1 cellular context compared by ENCODE assay signal in genomic region chr17:32444301-32445074, GRCh38.
A peak's percentile ranks its signal among the peaks of the same experiment; 100 is the strongest.
TF ChIP-seq lines count a peak whose summit lies in the region.

PSMD11 (plus strand) TSS chr17:32444510; CDS start chr17:32444524, 14 bp downstream.

TF ChIP-seq in GM12878, 131 proteins besides CTCF, POLR2A, EP300 and RAD21 (continued from another document and continues in another):
- TF ChIP-seq, protein P1, sequence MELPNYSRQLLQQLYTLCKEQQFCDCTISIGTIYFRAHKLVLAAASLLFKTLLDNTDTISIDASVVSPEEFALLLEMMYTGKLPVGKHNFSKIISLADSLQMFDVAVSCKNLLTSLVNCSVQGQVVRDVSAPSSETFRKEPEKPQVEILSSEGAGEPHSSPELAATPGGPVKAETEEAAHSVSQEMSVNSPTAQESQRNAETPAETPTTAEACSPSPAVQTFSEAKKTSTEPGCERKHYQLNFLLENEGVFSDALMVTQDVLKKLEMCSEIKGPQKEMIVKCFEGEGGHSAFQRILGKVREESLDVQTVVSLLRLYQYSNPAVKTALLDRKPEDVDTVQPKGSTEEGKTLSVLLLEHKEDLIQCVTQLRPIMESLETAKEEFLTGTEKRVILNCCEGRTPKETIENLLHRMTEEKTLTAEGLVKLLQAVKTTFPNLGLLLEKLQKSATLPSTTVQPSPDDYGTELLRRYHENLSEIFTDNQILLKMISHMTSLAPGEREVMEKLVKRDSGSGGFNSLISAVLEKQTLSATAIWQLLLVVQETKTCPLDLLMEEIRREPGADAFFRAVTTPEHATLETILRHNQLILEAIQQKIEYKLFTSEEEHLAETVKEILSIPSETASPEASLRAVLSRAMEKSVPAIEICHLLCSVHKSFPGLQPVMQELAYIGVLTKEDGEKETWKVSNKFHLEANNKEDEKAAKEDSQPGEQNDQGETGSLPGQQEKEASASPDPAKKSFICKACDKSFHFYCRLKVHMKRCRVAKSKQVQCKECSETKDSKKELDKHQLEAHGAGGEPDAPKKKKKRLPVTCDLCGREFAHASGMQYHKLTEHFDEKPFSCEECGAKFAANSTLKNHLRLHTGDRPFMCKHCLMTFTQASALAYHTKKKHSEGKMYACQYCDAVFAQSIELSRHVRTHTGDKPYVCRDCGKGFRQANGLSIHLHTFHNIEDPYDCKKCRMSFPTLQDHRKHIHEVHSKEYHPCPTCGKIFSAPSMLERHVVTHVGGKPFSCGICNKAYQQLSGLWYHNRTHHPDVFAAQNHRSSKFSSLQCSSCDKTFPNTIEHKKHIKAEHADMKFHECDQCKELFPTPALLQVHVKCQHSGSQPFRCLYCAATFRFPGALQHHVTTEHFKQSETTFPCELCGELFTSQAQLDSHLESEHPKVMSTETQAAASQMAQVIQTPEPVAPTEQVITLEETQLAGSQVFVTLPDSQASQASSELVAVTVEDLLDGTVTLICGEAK (IDR thresholded peaks at IDR 0.05; ENCODE audit: borderline replicate concordance) = peak; percentile 98
- TF ChIP-seq, protein P2, sequence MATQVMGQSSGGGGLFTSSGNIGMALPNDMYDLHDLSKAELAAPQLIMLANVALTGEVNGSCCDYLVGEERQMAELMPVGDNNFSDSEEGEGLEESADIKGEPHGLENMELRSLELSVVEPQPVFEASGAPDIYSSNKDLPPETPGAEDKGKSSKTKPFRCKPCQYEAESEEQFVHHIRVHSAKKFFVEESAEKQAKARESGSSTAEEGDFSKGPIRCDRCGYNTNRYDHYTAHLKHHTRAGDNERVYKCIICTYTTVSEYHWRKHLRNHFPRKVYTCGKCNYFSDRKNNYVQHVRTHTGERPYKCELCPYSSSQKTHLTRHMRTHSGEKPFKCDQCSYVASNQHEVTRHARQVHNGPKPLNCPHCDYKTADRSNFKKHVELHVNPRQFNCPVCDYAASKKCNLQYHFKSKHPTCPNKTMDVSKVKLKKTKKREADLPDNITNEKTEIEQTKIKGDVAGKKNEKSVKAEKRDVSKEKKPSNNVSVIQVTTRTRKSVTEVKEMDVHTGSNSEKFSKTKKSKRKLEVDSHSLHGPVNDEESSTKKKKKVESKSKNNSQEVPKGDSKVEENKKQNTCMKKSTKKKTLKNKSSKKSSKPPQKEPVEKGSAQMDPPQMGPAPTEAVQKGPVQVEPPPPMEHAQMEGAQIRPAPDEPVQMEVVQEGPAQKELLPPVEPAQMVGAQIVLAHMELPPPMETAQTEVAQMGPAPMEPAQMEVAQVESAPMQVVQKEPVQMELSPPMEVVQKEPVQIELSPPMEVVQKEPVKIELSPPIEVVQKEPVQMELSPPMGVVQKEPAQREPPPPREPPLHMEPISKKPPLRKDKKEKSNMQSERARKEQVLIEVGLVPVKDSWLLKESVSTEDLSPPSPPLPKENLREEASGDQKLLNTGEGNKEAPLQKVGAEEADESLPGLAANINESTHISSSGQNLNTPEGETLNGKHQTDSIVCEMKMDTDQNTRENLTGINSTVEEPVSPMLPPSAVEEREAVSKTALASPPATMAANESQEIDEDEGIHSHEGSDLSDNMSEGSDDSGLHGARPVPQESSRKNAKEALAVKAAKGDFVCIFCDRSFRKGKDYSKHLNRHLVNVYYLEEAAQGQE (IDR thresholded peaks at IDR 0.05; ENCODE audit: low read depth, low read length) = no peak
- TF ChIP-seq RCOR1 (conservative IDR thresholded peaks at IDR 0.05; ENCODE audit: low read depth, low read length) (no peak), FOS (IDR thresholded peaks at IDR 0.05; ENCODE audit: borderline replicate concordance, extremely low read depth, insufficient read length) (no peak), ETV6 (conservative IDR thresholded peaks at IDR 0.05 in 1 of 2, IDR thresholded peaks at IDR 0.05 in 1 of 2; ENCODE audit: borderline replicate concordance in 1 of 2, low read depth in 1 of 2) (no peak), POLR2AphosphoS2 (IDR thresholded peaks at IDR 0.05; ENCODE audit: low read depth, low read length) (no peak), HDGF (IDR thresholded peaks at IDR 0.05) (0 out of 2 replicates have a peak, but pooled peaks have one; percentile 30), TCF7 (IDR thresholded peaks at IDR 0.05; ENCODE audit: borderline replicate concordance) (no peak), BRCA1 (IDR thresholded peaks at IDR 0.05; ENCODE audit: low read depth, low read length) (no peak), HDAC6 (IDR thresholded peaks at IDR 0.05; ENCODE audit: unreplicated experiment) (no peak), CREM (IDR thresholded peaks at IDR 0.05; ENCODE audit: low read depth) (peak; percentile 96), ZBTB4 (CRISPR knock-in tag; IDR thresholded peaks at IDR 0.05) (no peak), USF1 (IDR thresholded peaks at IDR 0.05; ENCODE audit: borderline replicate concordance, extremely low read length, insufficient read depth, low read depth, low read length) (peak; percentile 6), SREBF1 (IDR thresholded peaks at IDR 0.05; ENCODE audit: low read length) (peak; percentile 77), CHD2 (IDR thresholded peaks at IDR 0.05; ENCODE audit: borderline replicate concordance, low read depth, low read length) (peak; percentile 82; the same call in 1 of the 2 replicates), MTA2 (IDR thresholded peaks at IDR 0.05; ENCODE audit: low read depth) (no peak), IKZF1 (conservative IDR thresholded peaks at IDR 0.05) (peak; percentile 99), FOXK2 (IDR thresholded peaks at IDR 0.05) (no peak), KLF5 (IDR thresholded peaks at IDR 0.05; ENCODE audit: partially characterized antibody) (peak; percentile 81), SIX5 (IDR thresholded peaks at IDR 0.05; ENCODE audit: low read depth, low read length, severe bottlenecking) (peak; percentile 98), HDAC2 (IDR thresholded peaks at IDR 0.05) (no peak), ZSCAN29 (IDR thresholded peaks at IDR 0.05) (no peak), CUX1 (IDR thresholded peaks at IDR 0.05; ENCODE audit: insufficient replicate concordance, low read depth, low read length) (no peak), RUNX3 (IDR thresholded peaks at IDR 0.05; ENCODE audit: low read length) (peak; percentile 45), ESRRA (IDR thresholded peaks at IDR 0.05; ENCODE audit: low read length) (no peak), IRF4 (IDR thresholded peaks at IDR 0.05; ENCODE audit: low read depth, low read length) (no peak), SMAD1 (IDR thresholded peaks at IDR 0.05; ENCODE audit: low read depth, partially characterized antibody) (no peak), SIN3A (IDR thresholded peaks at IDR 0.05; ENCODE audit: low read depth, low read length) (no peak), BCL3 (IDR thresholded peaks at IDR 0.05; ENCODE audit: borderline replicate concordance, insufficient read depth, low read depth, low read length, poor library complexity, severe bottlenecking) (no peak), USF2 (IDR thresholded peaks at IDR 0.05; ENCODE audit: borderline replicate concordance, low read depth, low read length) (no peak), MEF2B (IDR thresholded peaks at IDR 0.05; ENCODE audit: partially characterized antibody, poor library complexity, severe bottlenecking) (peak; percentile 46)
- TF ChIP-seq, protein P3, sequence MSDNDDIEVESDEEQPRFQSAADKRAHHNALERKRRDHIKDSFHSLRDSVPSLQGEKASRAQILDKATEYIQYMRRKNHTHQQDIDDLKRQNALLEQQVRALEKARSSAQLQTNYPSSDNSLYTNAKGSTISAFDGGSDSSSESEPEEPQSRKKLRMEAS (IDR thresholded peaks at IDR 0.05; ENCODE audit: low read depth, low read length) = peak; percentile 57; the same call in 1 of the 2 replicates
- TF ChIP-seq, protein P4, sequence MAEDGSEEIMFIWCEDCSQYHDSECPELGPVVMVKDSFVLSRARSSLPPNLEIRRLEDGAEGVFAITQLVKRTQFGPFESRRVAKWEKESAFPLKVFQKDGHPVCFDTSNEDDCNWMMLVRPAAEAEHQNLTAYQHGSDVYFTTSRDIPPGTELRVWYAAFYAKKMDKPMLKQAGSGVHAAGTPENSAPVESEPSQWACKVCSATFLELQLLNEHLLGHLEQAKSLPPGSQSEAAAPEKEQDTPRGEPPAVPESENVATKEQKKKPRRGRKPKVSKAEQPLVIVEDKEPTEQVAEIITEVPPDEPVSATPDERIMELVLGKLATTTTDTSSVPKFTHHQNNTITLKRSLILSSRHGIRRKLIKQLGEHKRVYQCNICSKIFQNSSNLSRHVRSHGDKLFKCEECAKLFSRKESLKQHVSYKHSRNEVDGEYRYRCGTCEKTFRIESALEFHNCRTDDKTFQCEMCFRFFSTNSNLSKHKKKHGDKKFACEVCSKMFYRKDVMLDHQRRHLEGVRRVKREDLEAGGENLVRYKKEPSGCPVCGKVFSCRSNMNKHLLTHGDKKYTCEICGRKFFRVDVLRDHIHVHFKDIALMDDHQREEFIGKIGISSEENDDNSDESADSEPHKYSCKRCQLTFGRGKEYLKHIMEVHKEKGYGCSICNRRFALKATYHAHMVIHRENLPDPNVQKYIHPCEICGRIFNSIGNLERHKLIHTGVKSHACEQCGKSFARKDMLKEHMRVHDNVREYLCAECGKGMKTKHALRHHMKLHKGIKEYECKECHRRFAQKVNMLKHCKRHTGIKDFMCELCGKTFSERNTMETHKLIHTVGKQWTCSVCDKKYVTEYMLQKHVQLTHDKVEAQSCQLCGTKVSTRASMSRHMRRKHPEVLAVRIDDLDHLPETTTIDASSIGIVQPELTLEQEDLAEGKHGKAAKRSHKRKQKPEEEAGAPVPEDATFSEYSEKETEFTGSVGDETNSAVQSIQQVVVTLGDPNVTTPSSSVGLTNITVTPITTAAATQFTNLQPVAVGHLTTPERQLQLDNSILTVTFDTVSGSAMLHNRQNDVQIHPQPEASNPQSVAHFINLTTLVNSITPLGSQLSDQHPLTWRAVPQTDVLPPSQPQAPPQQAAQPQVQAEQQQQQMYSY (CRISPR knock-in tag; IDR thresholded peaks at IDR 0.05) = no peak
